Comparison of ENCODE assay signal across 27 cellular contexts in the genomic region with DNA sequence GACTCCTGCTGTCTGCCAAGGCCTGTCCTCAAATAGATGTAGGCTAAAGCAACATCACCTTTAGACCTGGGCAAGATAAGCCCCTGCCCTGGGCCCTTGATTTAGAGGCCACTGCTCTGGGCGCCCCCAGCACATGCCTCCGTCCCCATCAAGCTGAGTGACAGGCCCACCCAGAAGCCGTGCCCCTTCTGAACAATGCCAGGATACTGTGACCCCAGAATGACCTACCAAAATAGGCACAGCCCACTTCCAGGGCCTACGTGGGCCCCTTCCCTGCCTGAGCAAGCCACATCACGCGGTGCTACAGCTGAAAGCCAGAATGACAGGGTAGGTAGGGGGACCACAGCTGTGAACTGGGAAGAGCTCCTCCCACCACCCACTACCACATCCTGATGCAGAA. TPM values are rescaled to one million over a fixed set of nuclear protein-coding genes. Genes with fewer than 3 reads are reported as not detected.
"Had no signal": no experiment of that assay in that cellular context is flagged by ENCODE, and none has a peak within 500 bp of the region (broad histone marks: within the 10 kb centered on the region; RNA-seq: fewer than 3 reads in every experiment).

No MANE protein-coding gene starts in this region.

- ATAC-seq: activated CD4-positive, CD25-positive, alpha-beta regulatory T cell treated with anti-CD3 and anti-CD28 coated beads, Interleukin-2, amount 50 U/mL, for 24 hours; activated CD8-positive, alpha-beta T cell treated with anti-CD3 and anti-CD28 coated beads, Interleukin-2, amount 10 ng/mL, durations not matched to agents 7 days and 5 days; activated naive CD4-positive, alpha-beta T cell treated with anti-CD3 and anti-CD28 coated beads, Interleukin-2, amount 50 U/mL, for 72 hours; activated naive CD8-positive, alpha-beta T cell treated with anti-CD3 and anti-CD28 coated beads, Interleukin-2, amount 50 U/mL, for 24 hours; PC-3; SK-N-SH treated with all-trans-retinoic acid at 6 μM for 48 hours had no signal

- H3K27ac Mint-ChIP-seq: activated CD8-positive, alpha-beta T cell treated with anti-CD3 and anti-CD28 coated beads, Interleukin-2, amount 10 ng/mL, durations not matched to agents 7 days and 5 days; activated naive CD4-positive, alpha-beta T cell treated with anti-CD3 and anti-CD28 coated beads, Interleukin-2, amount 50 U/mL, for 72 hours; activated naive CD8-positive, alpha-beta T cell treated with anti-CD3 and anti-CD28 coated beads, Interleukin-2, amount 50 U/mL, for 24 hours; activated T-cell treated with anti-CD3 and anti-CD28 coated beads, Interleukin-2, amount 50 U/mL, for 24 hours; T-helper 2 cell treated with Interferon-gamma antibody and Interleukin-4, amounts not matched to agents 5 μg/mL and 100 μg/mL, for 36 hours had no signal

- H3K27me3 ChIP-seq: SJSA1 had no signal

- DNase-seq: activated CD4-positive, alpha-beta T cell treated with anti-CD3 and anti-CD28 coated beads for 4 hours; activated CD8-positive, alpha-beta memory T cell treated with anti-CD3 and anti-CD28 coated beads, Interleukin-2, amount 50 U/mL, for 48 hours; activated CD8-positive, alpha-beta T cell treated with anti-CD3 and anti-CD28 coated beads, Interleukin-2, amount 10 ng/mL, durations not matched to agents 7 days and 5 days; activated effector memory CD4-positive, alpha-beta T cell treated with anti-CD3 and anti-CD28 coated beads, Interleukin-2, amount 50 U/mL, for 16 hours; activated naive CD4-positive, alpha-beta T cell treated with Interleukin-2 at 50 U/mL for 16 hours; activated naive CD8-positive, alpha-beta T cell treated with anti-CD3 and anti-CD28 coated beads, Interleukin-2, amount 50 U/mL, for 24 hours; activated T-cell treated with anti-CD3 and anti-CD28 coated beads, Interleukin-2, amount 50 U/mL, for 24 hours; amygdala; Kasumi-1; KBM-7; NCI-H1105 treated with DMSO at 0.1 percent for 48 hours; NCI-H1436 treated with DMSO at 0.1 percent for 48 hours; NCI-H187; NCI-H2081; NCI-H446; NCI-H524; PC-3; SHP77; SW 1271 had no signal

- H3K4me1 Mint-ChIP-seq: activated naive CD8-positive, alpha-beta T cell treated with anti-CD3 and anti-CD28 coated beads, Interleukin-2, amount 50 U/mL, for 24 hours had no signal

- H3K4me3 Mint-ChIP-seq: activated CD8-positive, alpha-beta T cell treated with anti-CD3 and anti-CD28 coated beads, Interleukin-2, amount 10 ng/mL, durations not matched to agents 7 days and 5 days; activated naive CD8-positive, alpha-beta T cell treated with anti-CD3 and anti-CD28 coated beads, Interleukin-2, amount 50 U/mL, for 24 hours; activated T-cell treated with anti-CD3 and anti-CD28 coated beads, Interleukin-2, amount 50 U/mL, for 24 hours; brain; T-helper 2 cell treated with Interferon-gamma antibody and Interleukin-4, amounts not matched to agents 5 μg/mL and 100 μg/mL, for 36 hours had no signal

- H3K9me3 ChIP-seq: SJSA1 had no signal

- H3K36me3 Mint-ChIP-seq: activated naive CD4-positive, alpha-beta T cell treated with anti-CD3 and anti-CD28 coated beads, Interleukin-2, amount 50 U/mL, for 72 hours; brain had no signal

- H3K4me3 ChIP-seq: SJSA1 had no signal

- H3K4me1 ChIP-seq: SJSA1 had no signal

- H3K36me3 ChIP-seq: SJSA1 had no signal

- H3K9me3 Mint-ChIP-seq: activated naive CD4-positive, alpha-beta T cell treated with anti-CD3 and anti-CD28 coated beads, Interleukin-2, amount 50 U/mL, for 72 hours; activated naive CD8-positive, alpha-beta T cell treated with anti-CD3 and anti-CD28 coated beads, Interleukin-2, amount 50 U/mL, for 24 hours; activated T-cell treated with anti-CD3 and anti-CD28 coated beads, Interleukin-2, amount 50 U/mL, for 24 hours; T-helper 2 cell treated with Interferon-gamma antibody and Interleukin-4, amounts not matched to agents 5 μg/mL and 100 μg/mL, for 36 hours had no signal

- H3K27ac ChIP-seq: SJSA1 had no signal

RNA-seq across cellular contexts. Expression of a gene that starts 24.7 kb away (rescaled TPM):
- total RNA-seq: activated CD8-positive, alpha-beta T cell treated with anti-CD3 and anti-CD28 coated beads, Interleukin-2, amount 10 ng/mL, durations not matched to agents 7 days and 5 days; activated naive CD4-positive, alpha-beta T cell treated with anti-CD3 and anti-CD28 coated beads, Interleukin-2, amount 50 U/mL, for 72 hours; astrocyte; PC-3; SJSA1; T-helper 1 cell treated with Interleukin-12 subunit alpha and Interleukin-12 subunit beta and Interleukin-4 antibody, amounts not matched to agents 30 ng/mL and 1 ng/mL, for 36 hours had no signal
